Comparison of ENCODE assay signal across 23 cellular contexts in genomic region chr2:68594041-68594440, GRCh38.
DNase-seq lines count a peak whose midpoint lies in the region; TF ChIP-seq lines count a peak whose summit lies in the region.
"Had no signal": no experiment of that assay in that cellular context is flagged by ENCODE, and none has a peak within 500 bp of the region (broad histone marks: within the 10 kb centered on the region; RNA-seq: fewer than 3 reads in every experiment).

No MANE protein-coding gene starts in this region.

- no peak overlapping the region; a peak in 1 of 22 replicates for H3K9ac ChIP-seq in BLaER1 treated with 17β-estradiol and CSF1 and Interleukin-3, amounts not matched to agents 10 nM and 100 nM

- peak overlapping the region in 9 of 11 experiments; percentile 41 to 66 (median 60); a peak in 16 of 22 replicates for H3K4me2 ChIP-seq in BLaER1 treated with 17β-estradiol and CSF1 and Interleukin-3, amounts not matched to agents 10 nM and 100 nM

- TF ChIP-seq CTCF in epithelial cell of esophagus (IDR thresholded peaks at IDR 0.05; ENCODE audit: insufficient read depth, low read depth, low read length, missing control alignments), result no peak

- no peaks in the 10 kb centered on the region for H3K27me3 ChIP-seq in BLaER1 treated with 17β-estradiol and CSF1 and Interleukin-3, amounts not matched to agents 10 nM and 100 nM
- H3K27me3 ChIP-seq: breast epithelium, esophagus squamous epithelium, left lung, testis had no signal

- H3K27ac ChIP-seq in BLaER1 treated with 17β-estradiol and CSF1 and Interleukin-3, amounts not matched to agents 10 nM and 100 nM, result peak overlapping the region in 8 of 11 experiments; percentile 26 to 63 (median 52); a peak in 13 of 22 replicates
- H3K27ac ChIP-seq: breast epithelium, esophagus squamous epithelium, left lung, PC-9, testis, WERI-Rb-1 had no signal

- H3K36me3 ChIP-seq in BLaER1 treated with 17β-estradiol and CSF1 and Interleukin-3, amounts not matched to agents 10 nM and 100 nM, result peaks cover 0 to under 1% (median 0%) of the 10 kb centered on the region in 11 experiments; a peak in 1 of 22 replicates
- H3K36me3 ChIP-seq: breast epithelium, esophagus squamous epithelium, left lung, WERI-Rb-1 had no signal

- peak; percentile 16 for DNase-seq in HCEC 1CT
- DNase-seq in NOMO-1 treated with dmso at 0.1 percent for 144 hours (lab: John Stamatoyannopoulos, UW; ENCODE audit: unreplicated experiment), result peak; percentile 6
- peak; percentile 7 for DNase-seq in epithelial cell of esophagus (ENCODE audit: low read depth)
- DNase-seq in NCI-H1092 treated with DMSO at 0.1 percent for 48 hours (lab: John Stamatoyannopoulos, UW), result no peak
- DNase-seq in HPDE6-E6E7 (ENCODE audit: extremely low spot score), result no peak
- DNase-seq in SKM-1 (lab: John Stamatoyannopoulos, UW; ENCODE audit: unreplicated experiment), result no peak
- DNase-seq: activated CD4-positive, alpha-beta T cell treated with anti-CD3 and anti-CD28 coated beads, Interleukin-2, amount 10 ng/mL, durations not matched to agents 24 days and 14 days; activated naive CD4-positive, alpha-beta T cell treated with anti-CD3 and anti-CD28 coated beads for 36 hours; effector memory CD4-positive, alpha-beta T cell; esophagus squamous epithelium; left lung; naive thymus-derived CD4-positive, alpha-beta T cell; NCI-H1105; NCI-H2081; NCI-H226; NCI-H774; PC-9; SHP77 treated with DMSO at 0.1 percent for 48 hours; stimulated activated CD4-positive, alpha-beta T cell treated with anti-CD3 and anti-CD28 coated beads, Interleukin-2, amount 100 ng/mL, for 48 hours; testis; WERI-Rb-1 had no signal

- H4K20me1 ChIP-seq in BLaER1 treated with 17β-estradiol and CSF1 and Interleukin-3, amounts not matched to agents 10 nM and 100 nM, result no peaks in the 10 kb centered on the region

- H3K9me3 ChIP-seq in BLaER1 treated with 17β-estradiol and CSF1 and Interleukin-3, amounts not matched to agents 10 nM and 100 nM (replicated peaks in 1 of 11), result peaks cover 0 to 13% (median 0%) of the 10 kb centered on the region in 11 experiments; a peak in 5 of 22 replicates
- H3K9me3 ChIP-seq: breast epithelium, esophagus squamous epithelium, left lung, testis had no signal

- H3K4me3 ChIP-seq in BLaER1 treated with 17β-estradiol and CSF1 and Interleukin-3, amounts not matched to agents 10 nM and 100 nM, result no peak overlapping the region
- H3K4me3 ChIP-seq in epithelial cell of esophagus (ENCODE audit: low read length), result no peak overlapping the region
- H3K4me3 ChIP-seq: breast epithelium, esophagus squamous epithelium, left lung, PC-9, testis had no signal

- peaks cover 8 to 36% (median 16%) of the 10 kb centered on the region in 10 experiments; a peak in 18 of 20 replicates for H3K4me1 ChIP-seq in BLaER1 treated with 17β-estradiol and CSF1 and Interleukin-3, amounts not matched to agents 10 nM and 100 nM
- H3K4me1 ChIP-seq: breast epithelium, testis had no signal

Comparison
In these comparisons a context has a peak if more than half of its experiments do, and no peak if none do; other contexts are left out.
1. DNase-seq: peak in HCEC 1CT (single experiment), NOMO-1 treated with dmso at 0.1 percent for 144 hours (single experiment) and epithelial cell of esophagus (single experiment); none in NCI-H1092 treated with DMSO at 0.1 percent for 48 hours (single experiment), HPDE6-E6E7 (single experiment) and SKM-1 (single experiment).